22 cellular contexts compared by ENCODE assay signal in the genomic region with DNA sequence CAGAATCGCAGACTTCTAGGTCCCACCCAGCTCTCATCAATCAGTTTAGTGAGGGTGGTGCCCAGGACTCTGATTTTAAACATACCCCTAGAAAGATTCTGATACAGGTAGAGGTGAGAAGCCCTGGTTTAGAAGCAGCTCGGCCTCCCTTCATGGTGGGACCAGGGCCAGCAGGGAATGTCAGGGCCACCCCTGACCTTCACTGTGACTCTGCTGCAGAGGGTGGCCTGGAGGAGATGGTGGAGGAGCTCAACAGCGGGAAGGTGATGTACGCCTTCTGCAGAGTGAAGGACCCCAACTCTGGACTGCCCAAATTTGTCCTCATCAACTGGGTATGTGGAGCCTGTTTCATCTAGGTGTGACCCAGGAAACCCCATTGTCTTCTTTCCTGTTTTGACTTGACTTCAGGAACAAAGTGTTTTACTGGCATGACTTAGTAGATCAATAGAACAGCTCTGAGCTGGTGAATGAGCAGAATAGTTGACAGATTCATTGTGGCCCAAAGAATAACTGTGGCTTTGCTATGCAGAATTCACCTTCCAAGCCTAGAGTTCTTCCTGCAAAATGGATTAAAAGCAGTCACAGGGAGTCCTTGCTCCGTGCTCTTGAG. TPM values are rescaled to one million over a fixed set of nuclear protein-coding genes. Genes with fewer than 3 reads are reported as not detected.
DNase-seq lines count a peak whose midpoint lies in the region; ATAC-seq and TF ChIP-seq lines count a peak whose summit lies in the region.
"Had no signal": no experiment of that assay in that cellular context is flagged by ENCODE, and none has a peak within 500 bp of the region (broad histone marks: within the 10 kb centered on the region; RNA-seq: fewer than 3 reads in every experiment).

No MANE protein-coding gene starts in this region.

- H3K9me3 ChIP-seq in esophagus squamous epithelium (no peaks in the 10 kb centered on the region), upper lobe of left lung (no peaks in the 10 kb centered on the region)
- H3K9me3 ChIP-seq: gastroesophageal sphincter had no signal

- ATAC-seq in activated CD8-positive, alpha-beta T cell treated with anti-CD3 and anti-CD28 coated beads, Interleukin-2, amount 10 ng/mL, durations not matched to agents 7 days and 5 days: no peak
- no peak for ATAC-seq in upper lobe of left lung (ENCODE audit: low FRiP score in 2 of 2)
- ATAC-seq: gastroesophageal sphincter had no signal

- TF ChIP-seq CTCF in esophagus squamous epithelium (IDR thresholded peaks at IDR 0.05) (no peak), upper lobe of left lung (IDR thresholded peaks at IDR 0.05) (no peak), osteocyte (IDR thresholded peaks at IDR 0.05) (no peak)

- POLR2A ChIA-PET in activated CD8-positive, alpha-beta T cell treated with anti-CD3 and anti-CD28 coated beads, Interleukin-2, amount 10 ng/mL, durations not matched to agents 7 days and 5 days (lab: Charles Lee): no interaction called here

- no peaks in the 10 kb centered on the region for H3K27me3 Mint-ChIP-seq in activated naive CD4-positive, alpha-beta T cell treated with anti-CD3 and anti-CD28 coated beads, Interleukin-2, amount 10 ng/mL, durations not matched to agents 7 days and 5 days
- no peaks in the 10 kb centered on the region for H3K27me3 Mint-ChIP-seq in activated CD8-positive, alpha-beta T cell treated with anti-CD3 and anti-CD28 coated beads, Interleukin-2, amount 10 ng/mL, durations not matched to agents 7 days and 5 days (ENCODE audit: low read depth)
- H3K27me3 Mint-ChIP-seq in osteocyte (ENCODE audit: unreplicated experiment): no peaks in the 10 kb centered on the region

- 79 to 90% methylated on average over 3 to 4 of the region's 5 CpGs for WGBS in esophagus squamous epithelium, 2 donors
- WGBS in upper lobe of left lung, 2 donors: 87 to 89% methylated on average over 5 of the region's 5 CpGs

- intact Hi-C loops in esophagus squamous epithelium (cut with DNase I): no loop called here

- peaks cover 67% of the 10 kb centered on the region for H3K36me3 Mint-ChIP-seq in activated naive CD4-positive, alpha-beta T cell treated with anti-CD3 and anti-CD28 coated beads, Interleukin-2, amount 10 ng/mL, durations not matched to agents 7 days and 5 days
- peaks cover 56% of the 10 kb centered on the region for H3K36me3 Mint-ChIP-seq in activated CD8-positive, alpha-beta T cell treated with anti-CD3 and anti-CD28 coated beads, Interleukin-2, amount 10 ng/mL, durations not matched to agents 7 days and 5 days (ENCODE audit: low read depth)
- H3K36me3 Mint-ChIP-seq in osteocyte (ENCODE audit: unreplicated experiment): peaks cover 31% of the 10 kb centered on the region

- no peaks in the 10 kb centered on the region for H3K9me3 Mint-ChIP-seq in activated naive CD4-positive, alpha-beta T cell treated with anti-CD3 and anti-CD28 coated beads, Interleukin-2, amount 10 ng/mL, durations not matched to agents 7 days and 5 days
- no peaks in the 10 kb centered on the region for H3K9me3 Mint-ChIP-seq in activated CD8-positive, alpha-beta T cell treated with anti-CD3 and anti-CD28 coated beads, Interleukin-2, amount 10 ng/mL, durations not matched to agents 7 days and 5 days (ENCODE audit: insufficient read depth)
- H3K9me3 Mint-ChIP-seq in osteocyte (ENCODE audit: unreplicated experiment): no peaks in the 10 kb centered on the region
- H3K9me3 Mint-ChIP-seq: CD14-positive monocyte, neural crest cell had no signal

- peaks cover 62% of the 10 kb centered on the region for H3K4me1 Mint-ChIP-seq in activated naive CD4-positive, alpha-beta T cell treated with anti-CD3 and anti-CD28 coated beads, Interleukin-2, amount 10 ng/mL, durations not matched to agents 7 days and 5 days
- peaks cover 53% of the 10 kb centered on the region for H3K4me1 Mint-ChIP-seq in activated CD8-positive, alpha-beta T cell treated with anti-CD3 and anti-CD28 coated beads, Interleukin-2, amount 10 ng/mL, durations not matched to agents 7 days and 5 days (ENCODE audit: low read depth)
- H3K4me1 Mint-ChIP-seq in osteocyte (ENCODE audit: unreplicated experiment): peaks cover 4% of the 10 kb centered on the region

- H3K27me3 ChIP-seq in esophagus squamous epithelium (no peaks in the 10 kb centered on the region), upper lobe of left lung (no peaks in the 10 kb centered on the region)
- H3K27me3 ChIP-seq: cardiac muscle cell, gastroesophageal sphincter had no signal

- H3K4me3 Mint-ChIP-seq in activated naive CD4-positive, alpha-beta T cell treated with anti-CD3 and anti-CD28 coated beads, Interleukin-2, amount 10 ng/mL, durations not matched to agents 7 days and 5 days: no peak overlapping the region
- H3K4me3 Mint-ChIP-seq in activated CD8-positive, alpha-beta T cell treated with anti-CD3 and anti-CD28 coated beads, Interleukin-2, amount 10 ng/mL, durations not matched to agents 7 days and 5 days: no peak overlapping the region
- no peak overlapping the region for H3K4me3 Mint-ChIP-seq in osteocyte (ENCODE audit: unreplicated experiment)
- H3K4me3 Mint-ChIP-seq: CD14-positive monocyte, neural crest cell had no signal

- H3K27ac ChIP-seq in esophagus squamous epithelium (peak overlapping the region; percentile 61 to 99 (median 80)), upper lobe of left lung (peak overlapping the region in 3 of 4 donors; percentile 45 to 55 (median 53))
- H3K27ac ChIP-seq: cardiac muscle cell, gastroesophageal sphincter had no signal

- CTCF ChIA-PET in activated naive CD4-positive, alpha-beta T cell treated with anti-CD3 and anti-CD28 coated beads, Interleukin-2, amount 10 ng/mL, durations not matched to agents 7 days and 5 days (lab: Charles Lee): no interaction called here
- CTCF ChIA-PET in activated CD8-positive, alpha-beta T cell treated with anti-CD3 and anti-CD28 coated beads, Interleukin-2, amount 10 ng/mL, durations not matched to agents 7 days and 5 days (lab: Charles Lee): interaction anchor here (1.0 kb wide), 1 partner anchor 32 kb away, joined by 4 read pairs; no protein-coding TSS in a partner anchor

- no peak for TF ChIP-seq EP300 in upper lobe of left lung (IDR thresholded peaks at IDR 0.05)

- H3K36me3 ChIP-seq in esophagus squamous epithelium: peaks cover 10 to 85% (median 29%) of the 10 kb centered on the region in 3 donors
- peaks cover 2 to 72% (median 61%) of the 10 kb centered on the region in 4 donors for H3K36me3 ChIP-seq in upper lobe of left lung

- H3K4me3 ChIP-seq in esophagus squamous epithelium (no peak overlapping the region), upper lobe of left lung (no peak overlapping the region)
- H3K4me3 ChIP-seq: cardiac muscle cell, gastroesophageal sphincter had no signal

- peak overlapping the region; percentile 85 for H3K27ac Mint-ChIP-seq in activated naive CD4-positive, alpha-beta T cell treated with anti-CD3 and anti-CD28 coated beads, Interleukin-2, amount 10 ng/mL, durations not matched to agents 7 days and 5 days
- H3K27ac Mint-ChIP-seq in activated CD8-positive, alpha-beta T cell treated with anti-CD3 and anti-CD28 coated beads, Interleukin-2, amount 10 ng/mL, durations not matched to agents 7 days and 5 days: peak overlapping the region; percentile 39
- no peak overlapping the region for H3K27ac Mint-ChIP-seq in osteocyte (ENCODE audit: unreplicated experiment)

- TF ChIP-seq POLR2A in esophagus squamous epithelium (IDR thresholded peaks at IDR 0.05) (no peak), upper lobe of left lung (IDR thresholded peaks at IDR 0.05) (no peak)

- peaks cover 6 to 66% (median 33%) of the 10 kb centered on the region in 3 donors for H3K4me1 ChIP-seq in esophagus squamous epithelium
- peaks cover 20 to 54% (median 24%) of the 10 kb centered on the region in 4 donors for H3K4me1 ChIP-seq in upper lobe of left lung

- DNase-seq in activated naive CD4-positive, alpha-beta T cell treated with anti-CD3 and anti-CD28 coated beads, Interleukin-2, amount 10 ng/mL, durations not matched to agents 7 days and 5 days: no peak
- DNase-seq in activated naive CD4-positive, alpha-beta T cell treated with anti-CD3 and anti-CD28 coated beads, Interleukin-2, amount 50 U/mL, for 16 hours: no peak
- no peak for DNase-seq in activated CD8-positive, alpha-beta T cell treated with anti-CD3 and anti-CD28 coated beads, Interleukin-2, amount 10 ng/mL, durations not matched to agents 7 days and 5 days
- DNase-seq in esophagus squamous epithelium (lab: John Stamatoyannopoulos, UW): no peak
- peak in 1 of 2 donors; percentile 4 for DNase-seq in upper lobe of left lung
- no peak for DNase-seq in HUDEP-2 (lab: John Stamatoyannopoulos, UW; ENCODE audit: unreplicated experiment in 76 of 76)
- DNase-seq in osteocyte (ENCODE audit: extremely low spot score, unreplicated experiment): no peak
- DNase-seq in COLO829 (ENCODE audit: low spot score): no peak
- DNase-seq: activated CD4-positive, CD25-positive, alpha-beta regulatory T cell treated with anti-CD3 and anti-CD28 coated beads, Interleukin-2, amount 50 U/mL, for 72 hours; DMS79 treated with DMSO at 0.1 percent for 48 hours; mesendoderm; NCI-H2029; NCI-H510A; stimulated activated CD4-positive, alpha-beta T cell treated with anti-CD3 and anti-CD28 coated beads, Interleukin-4, amount 100 ng/mL, for 4 hours had no signal

RNA-seq across cellular contexts. Expression of gene DBNL, which starts 7.2 kb away (rescaled TPM):
- total RNA-seq in activated CD8-positive, alpha-beta T cell treated with anti-CD3 and anti-CD28 coated beads, Interleukin-2, amount 10 ng/mL, durations not matched to agents 7 days and 5 days: 100 to 1,000 TPM; 165 to 166 TPM
- total RNA-seq in esophagus squamous epithelium (100 to 1,000 TPM; 185 to 337 (median 225) TPM), upper lobe of left lung (100 to 1,000 TPM in 5 of 6 donors, 10 to 100 TPM in 1; 81.8 to 169 (median 130) TPM), osteocyte (94.5 and 106 TPM in 2 replicates)

RNA-seq across cellular contexts. Expression of gene PGAM2, which starts 13.7 kb away (rescaled TPM):
- total RNA-seq in activated CD8-positive, alpha-beta T cell treated with anti-CD3 and anti-CD28 coated beads, Interleukin-2, amount 10 ng/mL, durations not matched to agents 7 days and 5 days: under 1 TPM; 0.34 to 0.68 TPM
- total RNA-seq in esophagus squamous epithelium (1 to 10 TPM in 2 of 4 donors, under 1 TPM in 1, not detected in 1; 0.57 to 1.6 (median 1.3) TPM), upper lobe of left lung (under 1 TPM in 4 of 6 donors, not detected in 2; 0.26 to 0.91 (median 0.75) TPM), osteocyte (0.97 TPM in 1 of 2 replicates, not detected in the other)
- total RNA-seq: dermis microvascular lymphatic vessel endothelial cell, epithelial cell of proximal tubule, pulmonary artery endothelial cell had no signal

RNA-seq across cellular contexts. Expression of gene POLM, which starts 30.6 kb away (rescaled TPM):
- total RNA-seq in activated CD8-positive, alpha-beta T cell treated with anti-CD3 and anti-CD28 coated beads, Interleukin-2, amount 10 ng/mL, durations not matched to agents 7 days and 5 days: 10 to 100 TPM; 37.3 to 37.9 TPM
- 10 to 100 TPM; 24.1 to 45.9 (median 24.8) TPM for total RNA-seq in esophagus squamous epithelium
- 100 to 1,000 TPM in 1 of 6 donors, 10 to 100 TPM in 5; 17.3 to 178 (median 37.1) TPM for total RNA-seq in upper lobe of left lung
- 29.3 and 31.9 TPM in 2 replicates for total RNA-seq in osteocyte

RNA-seq across cellular contexts. Expression of gene AEBP1, which starts 52.4 kb away (rescaled TPM):
- 10 to 100 TPM; 13.0 to 15.7 TPM for total RNA-seq in activated CD8-positive, alpha-beta T cell treated with anti-CD3 and anti-CD28 coated beads, Interleukin-2, amount 10 ng/mL, durations not matched to agents 7 days and 5 days
- total RNA-seq in esophagus squamous epithelium (10 to 100 TPM in 2 of 4 donors, 1 to 10 TPM in 2; 4.6 to 83.9 (median 25.2) TPM), upper lobe of left lung (100 to 1,000 TPM in 2 of 6 donors, 10 to 100 TPM in 4; 34.1 to 241 (median 92.7) TPM), osteocyte (781 and 794 TPM in 2 replicates)

RNA-seq across cellular contexts. Expression of gene SPDYE1, which starts 54.0 kb away (rescaled TPM):
- total RNA-seq in activated CD8-positive, alpha-beta T cell treated with anti-CD3 and anti-CD28 coated beads, Interleukin-2, amount 10 ng/mL, durations not matched to agents 7 days and 5 days: not detected
- not detected for total RNA-seq in esophagus squamous epithelium
- total RNA-seq in upper lobe of left lung: not detected
- total RNA-seq in osteocyte: not detected in 2 replicates
- total RNA-seq: cardiac muscle cell, dermis microvascular lymphatic vessel endothelial cell, epithelial cell of proximal tubule, gastroesophageal sphincter, neural crest cell, pulmonary artery endothelial cell, RPMI7951 had no signal
